ENCODE assay signal across 20 cellular contexts in genomic region chr2:15115786-15116185, GRCh38.
DNase-seq lines count a peak whose midpoint lies in the region; ATAC-seq and TF ChIP-seq lines count a peak whose summit lies in the region.
"Had no signal": no experiment of that assay in that cellular context is flagged by ENCODE, and none has a peak within 500 bp of the region (broad histone marks: within the 10 kb centered on the region; RNA-seq: fewer than 3 reads in every experiment).

No MANE protein-coding gene starts in this region.

- TF ChIP-seq POLR2A in esophagus muscularis mucosa (IDR thresholded peaks at IDR 0.05; ENCODE audit: low read depth) = no peak

- peak; percentile 56 for DNase-seq in HT1080 (ENCODE audit: low read depth)
- peak; percentile 96 for DNase-seq in MV-4-11 (lab: John Stamatoyannopoulos, UW)
- peak; percentile 72 for DNase-seq in SIG-M5 (lab: John Stamatoyannopoulos, UW)
- DNase-seq in esophagus muscularis mucosa (ENCODE audit: extremely low spot score) = peak; percentile 34
- DNase-seq in nephron progenitor cell = no peak
- DNase-seq in NAMALWA (ENCODE audit: low spot score) = no peak
- no peak for DNase-seq in NCI-H82 treated with DMSO at 0.1 percent for 48 hours (lab: John Stamatoyannopoulos, UW; ENCODE audit: unreplicated experiment)
- DNase-seq: C1 segment of cervical spinal cord, DMS 273 treated with DMSO at 0.1 percent for 48 hours, GDM1, H9, IMR-90, NCI-H1092, NCI-H146, NCI-H2029 treated with DMSO at 0.1 percent for 48 hours, NCI-H2171 treated with DMSO at 0.1 percent for 48 hours, NCI-H446 treated with DMSO at 0.1 percent for 48 hours, T-cell had no signal

- peaks cover 40% of the 10 kb centered on the region for H3K36me3 Mint-ChIP-seq in nephron progenitor cell (ENCODE audit: low read depth)

- H3K4me1 Mint-ChIP-seq in nephron progenitor cell = peaks cover 33% of the 10 kb centered on the region

- H3K27ac Mint-ChIP-seq in nephron progenitor cell = no peak overlapping the region
- H3K27ac Mint-ChIP-seq: H9, T-cell had no signal

- no peaks in the 10 kb centered on the region for H3K4me1 ChIP-seq in esophagus muscularis mucosa

- no peaks in the 10 kb centered on the region for H3K36me3 ChIP-seq in esophagus muscularis mucosa

- intact Hi-C loops in esophagus muscularis mucosa (cut with DNase I) = no loop called here

- no peak for ATAC-seq in HG02885 (IDR thresholded peaks at IDR 0.05; ENCODE audit: poor library complexity, unreplicated experiment)
- ATAC-seq: Panc1, T-cell had no signal

- H3K4me3 Mint-ChIP-seq in nephron progenitor cell = no peak overlapping the region
- H3K4me3 Mint-ChIP-seq: H9, T-cell had no signal

- peaks cover 2% of the 10 kb centered on the region for H3K27me3 Mint-ChIP-seq in nephron progenitor cell (ENCODE audit: low read depth, poor library complexity)
- H3K27me3 Mint-ChIP-seq: T-cell had no signal

- peaks cover 0 to 33% (median 12%) of the 10 kb centered on the region in 4 donors for H3K9me3 ChIP-seq in esophagus muscularis mucosa

- no peak for TF ChIP-seq EP300 in esophagus muscularis mucosa (IDR thresholded peaks at IDR 0.05)

- peaks cover 47% of the 10 kb centered on the region for H3K9me3 Mint-ChIP-seq in nephron progenitor cell

- TF ChIP-seq CTCF in esophagus muscularis mucosa (IDR thresholded peaks at IDR 0.05) (no peak), nephron progenitor cell (IDR thresholded peaks at IDR 0.05) (no peak)

- H3K27ac ChIP-seq in esophagus muscularis mucosa (replicated peaks in 1 of 4) = no peak overlapping the region

- H3K27me3 ChIP-seq in esophagus muscularis mucosa = no peaks in the 10 kb centered on the region

- H3K4me3 ChIP-seq in esophagus muscularis mucosa = no peak overlapping the region

Comparison
In these comparisons a context has a peak if more than half of its experiments do, and no peak if none do; other contexts are left out.
1. DNase-seq: peak in HT1080 (single experiment), MV-4-11 (single experiment), SIG-M5 (single experiment) and esophagus muscularis mucosa (single experiment); none in nephron progenitor cell (single experiment), NAMALWA (single experiment) and NCI-H82 treated with DMSO at 0.1 percent for 48 hours (single experiment).